ENCODE assay signal across 5 cellular contexts in the genomic region with DNA sequence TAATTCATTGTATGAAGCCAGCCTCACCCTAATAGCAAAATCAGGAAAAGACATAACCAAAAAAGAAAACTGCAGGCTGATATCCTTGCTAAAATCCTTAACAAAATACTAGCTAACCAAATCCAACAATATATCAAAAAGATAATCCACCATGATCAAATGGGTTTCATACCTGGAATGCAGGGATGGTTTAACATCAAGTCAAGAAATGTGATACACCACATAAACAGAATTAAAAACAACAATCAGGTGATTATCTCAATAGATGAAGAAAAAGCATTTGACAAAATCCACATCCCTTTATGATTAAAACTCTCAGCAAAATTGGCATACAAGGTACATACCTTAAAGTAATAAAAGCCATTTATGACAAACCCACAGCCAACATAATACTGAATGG. TPM values are rescaled to one million over a fixed set of nuclear protein-coding genes. Genes with fewer than 3 reads are reported as not detected.
"Had no signal": no experiment of that assay in that cellular context is flagged by ENCODE, and none has a peak within 500 bp of the region (broad histone marks: within the 10 kb centered on the region; RNA-seq: fewer than 3 reads in every experiment).

No MANE protein-coding gene starts in this region.

RNA-seq across cellular contexts. Expression of a gene that starts 29.2 kb away (rescaled TPM):
- total RNA-seq: HepG2, HT-29, HT1080, IMR-90 had no signal
- polyA plus RNA-seq: HepG2, IgD-negative memory B cell, IMR-90 had no signal
